Comparison of ENCODE assay signal across 8 cellular contexts in the genomic region with DNA sequence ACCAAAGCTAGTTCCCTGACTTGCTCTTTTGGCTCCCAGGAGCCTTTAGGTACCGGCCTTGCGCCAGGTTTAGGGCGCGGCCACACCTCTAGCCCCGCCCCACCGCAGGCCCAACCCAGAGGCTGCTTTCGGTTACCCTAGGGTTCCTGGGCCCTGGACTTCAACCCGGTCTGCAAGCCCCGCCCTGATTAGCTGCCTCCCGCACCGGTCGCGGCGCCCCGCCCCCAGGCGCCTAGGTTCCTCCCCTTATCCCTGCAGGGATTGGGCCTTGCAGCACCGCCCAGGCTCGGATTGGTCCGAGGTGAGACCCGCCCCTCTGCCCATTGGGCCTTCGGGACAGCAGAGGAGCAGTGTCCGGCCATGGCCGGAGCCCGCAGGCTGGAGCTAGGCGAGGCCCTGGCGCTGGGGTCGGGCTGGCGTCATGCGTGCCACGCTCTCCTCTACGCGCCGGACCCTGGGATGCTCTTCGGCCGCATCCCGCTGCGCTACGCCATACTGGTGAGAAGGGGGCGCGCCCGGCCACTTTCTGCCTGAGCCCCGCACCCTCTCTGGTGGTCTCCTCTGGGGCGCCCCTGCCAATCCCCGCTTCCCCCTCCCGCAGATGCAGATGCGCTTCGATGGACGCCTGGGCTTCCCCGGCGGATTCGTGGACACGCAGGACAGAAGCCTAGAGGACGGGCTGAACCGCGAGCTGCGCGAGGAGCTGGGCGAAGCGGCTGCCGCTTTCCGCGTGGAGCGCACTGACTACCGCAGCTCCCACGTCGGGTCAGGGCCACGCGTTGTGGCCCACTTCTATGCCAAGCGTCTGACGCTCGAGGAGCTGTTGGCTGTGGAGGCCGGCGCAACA. TPM values are rescaled to one million over a fixed set of nuclear protein-coding genes. Genes with fewer than 3 reads are reported as not detected.
A peak's percentile ranks its signal among the peaks of the same experiment; 100 is the strongest.
DNase-seq lines count a peak whose midpoint lies in the region; ATAC-seq lines count a peak whose summit lies in the region.

A gene (plus strand): TSS at position 330 of the 847 bp plus-strand sequence. CDS start 31 bp downstream, at position 361.

- H3K9ac ChIP-seq in HUES6 (ENCODE audit: low read length) = peak within 1 kb of the TSS; percentile 77

- H3K27ac ChIP-seq in HUES6 (ENCODE audit: low read depth, low read length) (peak within 1 kb of the TSS; percentile 38; the same call in 1 of the 2 replicates), epithelial cell of prostate (peak within 1 kb of the TSS; percentile 50)

- H3K27me3 ChIP-seq in HUES6 (ENCODE audit: control insufficient read depth, insufficient read depth, low read length) (no peaks in the 10 kb centered on the region), mononuclear cell (ENCODE audit: insufficient read depth, low read length) (no peaks in the 10 kb centered on the region)

- H3K4me3 ChIP-seq in HUES6 (ENCODE audit: low read depth, low read length) = peak within 1 kb of the TSS; percentile 95
- peak within 1 kb of the TSS; percentile 90 for H3K4me3 ChIP-seq in mononuclear cell (ENCODE audit: low read length)

- H3K9me3 ChIP-seq in HUES6 (ENCODE audit: control insufficient read depth, insufficient read depth, low read depth, low read length) (no peaks in the 10 kb centered on the region), mononuclear cell (ENCODE audit: low read depth, low read length) (no peaks in the 10 kb centered on the region)

- no peaks in the 10 kb centered on the region for H3K4me1 ChIP-seq in HUES6 (ENCODE audit: control insufficient read depth, insufficient read depth, low read length)
- peaks cover 55% of the 10 kb centered on the region for H3K4me1 ChIP-seq in mononuclear cell (ENCODE audit: insufficient read depth, low read length)

- peaks cover 34% of the 10 kb centered on the region for H3K36me3 ChIP-seq in HUES6 (ENCODE audit: control insufficient read depth, insufficient read depth, low read length)

- DNase-seq in D341Med (ENCODE audit: low spot score) (peak; percentile 52), OCI-M2 (lab: John Stamatoyannopoulos, UW; ENCODE audit: unreplicated experiment) (peak; percentile 77), epithelial cell of prostate (ENCODE audit: low read depth, low spot score) (peak; percentile 89)
- DNase-seq in activated T-cell treated with anti-CD3 and anti-CD28 coated beads, Interleukin-2, amount 50 U/mL, for 1 hour = peak; percentile 96
- DNase-seq in stimulated activated CD8-positive, alpha-beta memory T cell treated with anti-CD3 and anti-CD28 coated beads, Interleukin-2, amount 100 ng/mL, for 48 hours (ENCODE audit: low read depth in 2 of 2) = peak; percentile 95 to 97

- ATAC-seq in GM21447 (IDR thresholded peaks at IDR 0.05; ENCODE audit: unreplicated experiment) = peak; percentile 98

RNA-seq across cellular contexts. Expression of the gene that starts here (rescaled TPM):
- total RNA-seq in mononuclear cell = 3.9 TPM

Comparison
In these comparisons a context has a peak if more than half of its experiments do, and no peak if none do; other contexts are left out.
1. Peak in every context shown above with its lines: DNase-seq, ATAC-seq, H3K4me3 ChIP-seq and H3K27ac ChIP-seq.